Comparison of ENCODE assay signal across 17 cellular contexts in the genomic region with DNA sequence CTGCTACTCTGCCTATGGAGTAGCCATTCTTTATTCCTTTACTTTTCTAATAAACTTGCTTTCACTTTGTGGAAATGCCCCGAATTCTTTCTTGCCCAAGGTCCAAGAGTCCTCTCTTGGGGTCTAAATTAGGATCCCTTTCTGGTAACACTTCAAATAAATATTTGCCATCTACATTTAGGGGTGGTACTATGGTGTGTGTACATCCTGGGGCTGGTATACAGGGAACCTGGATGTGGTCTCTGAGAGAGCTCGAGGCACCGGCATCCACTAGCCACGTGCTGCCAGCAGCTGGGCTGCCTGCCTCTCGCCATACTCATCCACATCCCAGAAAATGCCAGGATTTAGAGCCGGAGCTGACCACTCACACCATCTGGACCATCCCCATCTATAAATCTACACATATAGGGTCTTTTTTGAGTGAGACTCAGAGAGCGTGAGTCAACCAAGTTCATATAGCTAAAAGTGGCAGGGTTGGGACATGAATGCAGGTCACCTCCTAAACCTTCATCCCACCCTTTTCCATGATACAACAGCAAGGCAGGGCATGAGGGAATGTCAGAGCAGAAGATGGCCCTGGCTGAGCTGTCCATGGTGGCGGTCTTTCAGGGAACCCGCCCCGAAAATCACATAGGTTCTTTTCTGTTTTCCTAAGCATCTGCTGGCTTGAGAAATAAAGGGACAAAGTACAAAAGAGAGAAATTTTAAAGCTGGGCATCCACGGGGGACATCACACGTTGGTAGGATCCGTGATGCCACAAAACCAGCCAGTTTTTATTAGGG.
DNase-seq lines count a peak whose midpoint lies in the region; ATAC-seq and TF ChIP-seq lines count a peak whose summit lies in the region.
"Had no signal": no experiment of that assay in that cellular context is flagged by ENCODE, and none has a peak within 500 bp of the region (broad histone marks: within the 10 kb centered on the region; RNA-seq: fewer than 3 reads in every experiment).

No MANE protein-coding gene starts in this region.

- no peaks in the 10 kb centered on the region for H3K9me3 ChIP-seq in colonic mucosa

- H3K27ac ChIP-seq in GM23338 (ENCODE audit: low read depth), result no peak overlapping the region
- no peak overlapping the region for H3K27ac ChIP-seq in colonic mucosa
- H3K27ac ChIP-seq in mesendoderm (ENCODE audit: low read depth, low read length), result no peak overlapping the region

- no peak for TF ChIP-seq RAD21 in Ishikawa (IDR thresholded peaks at IDR 0.05; ENCODE audit: low read depth)

- H3K79me2 ChIP-seq in GM23338 (replicated peaks; ENCODE audit: insufficient read depth) (no peaks in the 10 kb centered on the region), mesendoderm (ENCODE audit: control insufficient read depth, insufficient read depth, low read length) (no peaks in the 10 kb centered on the region)

- no peaks in the 10 kb centered on the region for H4K20me1 ChIP-seq in GM23338 (replicated peaks; ENCODE audit: insufficient read depth)

- H3K4me1 Mint-ChIP-seq in GM23338 (peaks cover 41% of the 10 kb centered on the region), progenitor cell of endocrine pancreas (ENCODE audit: low read depth) (peaks cover 27% of the 10 kb centered on the region)
- H3K4me1 Mint-ChIP-seq: B cell; CD4-positive, CD25-positive, alpha-beta regulatory T cell had no signal

- H3K27me3 ChIP-seq in GM23338 (ENCODE audit: insufficient read depth), result no peaks in the 10 kb centered on the region
- no peaks in the 10 kb centered on the region for H3K27me3 ChIP-seq in colonic mucosa
- H3K27me3 ChIP-seq in mesendoderm (ENCODE audit: insufficient read depth, low read length, poor library complexity), result no peaks in the 10 kb centered on the region

- H3K9me3 Mint-ChIP-seq in GM23338 (peaks cover 10% of the 10 kb centered on the region), progenitor cell of endocrine pancreas (ENCODE audit: low read depth) (peaks cover 7% of the 10 kb centered on the region)

- ATAC-seq in GM23338, result no peak
- ATAC-seq in Right ventricle myocardium inferior, result no peak

- no peak overlapping the region for H4K8ac ChIP-seq in mesendoderm (ENCODE audit: low read depth, low read length)

- H3K36me3 ChIP-seq in GM23338 (ENCODE audit: insufficient read depth), result no peaks in the 10 kb centered on the region; the same call in 1 of the 2 replicates
- no peaks in the 10 kb centered on the region for H3K36me3 ChIP-seq in colonic mucosa
- H3K36me3 ChIP-seq in mesendoderm (ENCODE audit: control insufficient read depth, insufficient read depth, low read length), result no peaks in the 10 kb centered on the region

- WGBS in mesendoderm (ENCODE audit: extremely low coverage, insufficient coverage, low lambda C conversion rate), result no CpG with 5 or more reads among the region's 13 CpGs

- H2BK120ac ChIP-seq in mesendoderm (ENCODE audit: low read depth, low read length), result no peak overlapping the region

- H3K36me3 Mint-ChIP-seq in GM23338 (ENCODE audit: low read depth) (peaks cover 5% of the 10 kb centered on the region; the same call in 1 of the 3 replicates), progenitor cell of endocrine pancreas (ENCODE audit: insufficient read depth) (peaks cover 6% of the 10 kb centered on the region)
- H3K36me3 Mint-ChIP-seq: CD4-positive, CD25-positive, alpha-beta regulatory T cell had no signal

- H2AK5ac ChIP-seq in mesendoderm (ENCODE audit: low read length), result no peak overlapping the region

- no peak overlapping the region for H4K5ac ChIP-seq in mesendoderm (ENCODE audit: low read length)

- H3K9ac ChIP-seq in colonic mucosa (ENCODE audit: low read depth in 2 of 2, low read length in 2 of 2) (no peak overlapping the region), mesendoderm (ENCODE audit: low read length) (no peak overlapping the region)

- H3K4me2 ChIP-seq in GM23338, result no peak overlapping the region
- no peak overlapping the region for H3K4me2 ChIP-seq in mesendoderm (ENCODE audit: low read length)

- peaks cover 8% of the 10 kb centered on the region for H3K9me2 ChIP-seq in GM23338 (ENCODE audit: insufficient read depth)

- H3K4me3 ChIP-seq in GM23338 (no peak overlapping the region), colonic mucosa (no peak overlapping the region), mesendoderm (ENCODE audit: low read length) (no peak overlapping the region)

- no peak for TF ChIP-seq CTCF in GM23338 (conservative IDR thresholded peaks at IDR 0.05; ENCODE audit: low read depth in 2 of 2)
- TF ChIP-seq CTCF in colonic mucosa (IDR thresholded peaks at IDR 0.05), result no peak
- TF ChIP-seq CTCF in progenitor cell of endocrine pancreas (IDR thresholded peaks at IDR 0.05; ENCODE audit: unreplicated experiment), result no peak

- H2AFZ ChIP-seq in GM23338, result no peak overlapping the region

- H3K23ac ChIP-seq in mesendoderm (ENCODE audit: low read length), result no peak overlapping the region

- H3K4me3 Mint-ChIP-seq in GM23338, result no peak overlapping the region
- H3K4me3 Mint-ChIP-seq in progenitor cell of endocrine pancreas (ENCODE audit: low read depth), result no peak overlapping the region
- H3K4me3 Mint-ChIP-seq: B cell; CD4-positive, CD25-positive, alpha-beta regulatory T cell had no signal

- H2BK15ac ChIP-seq in mesendoderm (replicated peaks; ENCODE audit: low read depth), result no peak overlapping the region

- no peaks in the 10 kb centered on the region for H3K79me1 ChIP-seq in mesendoderm (ENCODE audit: low read length)

- peaks cover 13% of the 10 kb centered on the region; the same call in 1 of the 2 replicates for H3K4me1 ChIP-seq in GM23338 (ENCODE audit: insufficient read depth)
- peaks cover 17% of the 10 kb centered on the region for H3K4me1 ChIP-seq in colonic mucosa
- H3K4me1 ChIP-seq in mesendoderm (ENCODE audit: control insufficient read depth, low read depth, low read length), result no peaks in the 10 kb centered on the region

- TF ChIP-seq EP300 in Ishikawa (IDR thresholded peaks at IDR 0.05; ENCODE audit: borderline replicate concordance), result no peak

- no peak overlapping the region for H2BK5ac ChIP-seq in mesendoderm (ENCODE audit: low read length)

- H3K27me3 Mint-ChIP-seq in GM23338 (ENCODE audit: insufficient read depth, low read depth, poor library complexity) (peaks cover 4% of the 10 kb centered on the region), progenitor cell of endocrine pancreas (no peaks in the 10 kb centered on the region)
- H3K27me3 Mint-ChIP-seq: CD4-positive, CD25-positive, alpha-beta regulatory T cell had no signal

- no peak overlapping the region for H3K4ac ChIP-seq in mesendoderm (ENCODE audit: low read depth, low read length)

- H3K56ac ChIP-seq in mesendoderm (ENCODE audit: low read length), result no peak overlapping the region

- H3F3A ChIP-seq in GM23338 (replicated peaks; ENCODE audit: low read depth), result no peaks in the 10 kb centered on the region

- H3K27ac Mint-ChIP-seq in GM23338, result no peak overlapping the region
- H3K27ac Mint-ChIP-seq in progenitor cell of endocrine pancreas, result peak overlapping the region; percentile 52
- H3K27ac Mint-ChIP-seq: B cell; CD4-positive, CD25-positive, alpha-beta regulatory T cell had no signal

- no peak for DNase-seq in GM23338 (ENCODE audit: low spot score)
- peak; percentile 12 for DNase-seq in colonic mucosa
- no peak for DNase-seq in progenitor cell of endocrine pancreas (ENCODE audit: low spot score, unreplicated experiment)
- DNase-seq in mesendoderm, result no peak
- no peak for DNase-seq in Right ventricle myocardium inferior (ENCODE audit: missing footprints)
- no peak for DNase-seq in NCI-H69 (lab: John Stamatoyannopoulos, UW)
- DNase-seq: CD4-positive, CD25-positive, alpha-beta regulatory T cell; COR-L47; DMS153; GF-D8; NCI-H1417 treated with DMSO at 0.1 percent for 48 hours; NCI-H2029 treated with DMSO at 0.1 percent for 48 hours; NCI-H2171 treated with DMSO at 0.1 percent for 48 hours; NCI-H446 treated with DMSO at 0.1 percent for 48 hours; T-helper 2 cell had no signal

- intact Hi-C loops in colonic mucosa (cut with DNase I) (no loop called here), Right ventricle myocardium inferior (cut with DNase I) (no loop called here)

- H3K18ac ChIP-seq in mesendoderm (ENCODE audit: low read length), result no peak overlapping the region

TF ChIP-seq in GM23338, 12 proteins besides CTCF, POLR2A, EP300 and RAD21 (continues in another document):
- no peak for TF ChIP-seq ZNF331 (CRISPR knock-in tag; IDR thresholded peaks at IDR 0.05; ENCODE audit: low read depth)

TF ChIP-seq in Ishikawa, 13 proteins besides CTCF, POLR2A, EP300 and RAD21:
- TF ChIP-seq CREB1 (IDR thresholded peaks at IDR 0.05; ENCODE audit: low read depth), result no peak
- TF ChIP-seq FOXM1 (IDR thresholded peaks at IDR 0.05; ENCODE audit: borderline replicate concordance, low read depth), result no peak
- TF ChIP-seq, protein P1, sequence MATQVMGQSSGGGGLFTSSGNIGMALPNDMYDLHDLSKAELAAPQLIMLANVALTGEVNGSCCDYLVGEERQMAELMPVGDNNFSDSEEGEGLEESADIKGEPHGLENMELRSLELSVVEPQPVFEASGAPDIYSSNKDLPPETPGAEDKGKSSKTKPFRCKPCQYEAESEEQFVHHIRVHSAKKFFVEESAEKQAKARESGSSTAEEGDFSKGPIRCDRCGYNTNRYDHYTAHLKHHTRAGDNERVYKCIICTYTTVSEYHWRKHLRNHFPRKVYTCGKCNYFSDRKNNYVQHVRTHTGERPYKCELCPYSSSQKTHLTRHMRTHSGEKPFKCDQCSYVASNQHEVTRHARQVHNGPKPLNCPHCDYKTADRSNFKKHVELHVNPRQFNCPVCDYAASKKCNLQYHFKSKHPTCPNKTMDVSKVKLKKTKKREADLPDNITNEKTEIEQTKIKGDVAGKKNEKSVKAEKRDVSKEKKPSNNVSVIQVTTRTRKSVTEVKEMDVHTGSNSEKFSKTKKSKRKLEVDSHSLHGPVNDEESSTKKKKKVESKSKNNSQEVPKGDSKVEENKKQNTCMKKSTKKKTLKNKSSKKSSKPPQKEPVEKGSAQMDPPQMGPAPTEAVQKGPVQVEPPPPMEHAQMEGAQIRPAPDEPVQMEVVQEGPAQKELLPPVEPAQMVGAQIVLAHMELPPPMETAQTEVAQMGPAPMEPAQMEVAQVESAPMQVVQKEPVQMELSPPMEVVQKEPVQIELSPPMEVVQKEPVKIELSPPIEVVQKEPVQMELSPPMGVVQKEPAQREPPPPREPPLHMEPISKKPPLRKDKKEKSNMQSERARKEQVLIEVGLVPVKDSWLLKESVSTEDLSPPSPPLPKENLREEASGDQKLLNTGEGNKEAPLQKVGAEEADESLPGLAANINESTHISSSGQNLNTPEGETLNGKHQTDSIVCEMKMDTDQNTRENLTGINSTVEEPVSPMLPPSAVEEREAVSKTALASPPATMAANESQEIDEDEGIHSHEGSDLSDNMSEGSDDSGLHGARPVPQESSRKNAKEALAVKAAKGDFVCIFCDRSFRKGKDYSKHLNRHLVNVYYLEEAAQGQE (IDR thresholded peaks at IDR 0.05; ENCODE audit: low read depth), result peak; percentile 63
TF ChIP-seq in Ishikawa: peak in this region for 1.
